15 cellular contexts compared by ENCODE assay signal in genomic region chr9:6198251-6198650, GRCh38. TPM values are rescaled to one million over a fixed set of nuclear protein-coding genes. Genes with fewer than 3 reads are reported as not detected.
DNase-seq lines count a peak whose midpoint lies in the region; ATAC-seq and TF ChIP-seq lines count a peak whose summit lies in the region.
"Had no signal": no experiment of that assay in that cellular context is flagged by ENCODE, and none has a peak within 500 bp of the region (broad histone marks: within the 10 kb centered on the region; RNA-seq: fewer than 3 reads in every experiment).

No MANE protein-coding gene starts in this region.

- no peak for TF ChIP-seq EP300 in gastroesophageal sphincter (IDR thresholded peaks at IDR 0.05)

- DNase-seq in M059J (ENCODE audit: low read depth) (peak; percentile 75), fibroblast of villous mesenchyme (ENCODE audit: low read depth) (peak; percentile 24), sciatic nerve (ENCODE audit: low spot score) (no peak)
- no peak for DNase-seq in activated CD4-positive, alpha-beta T cell treated with anti-CD3 and anti-CD28 coated beads for 4 hours
- DNase-seq: CD8-positive, alpha-beta memory T cell; DMS79; Kasumi-1; NCI-H1105 treated with DMSO at 0.1 percent for 48 hours; NCI-H187; NCI-H526 had no signal

- H3K27ac ChIP-seq in C4-2B (peak overlapping the region; percentile 47; the same call in 1 of the 2 replicates), gastroesophageal sphincter (no peak overlapping the region)
- H3K27ac ChIP-seq: BLaER1 treated with 17β-estradiol and CSF1 and Interleukin-3, amounts not matched to agents 10 nM and 100 nM had no signal

- peak; percentile 20 for ATAC-seq in sciatic nerve
- no peak for ATAC-seq in GM21360 (IDR thresholded peaks at IDR 0.05; ENCODE audit: unreplicated experiment)
- ATAC-seq in gastroesophageal sphincter: no peak

- H3K4me1 ChIP-seq in gastroesophageal sphincter: peaks cover 0 to 9% (median 0%) of the 10 kb centered on the region in 3 donors
- H3K4me1 ChIP-seq: BLaER1 treated with 17β-estradiol and CSF1 and Interleukin-3, amounts not matched to agents 10 nM and 100 nM had no signal

- TF ChIP-seq POLR2A in gastroesophageal sphincter (IDR thresholded peaks at IDR 0.05): no peak

- 62 to 80% methylated on average over 4 of the region's 4 CpGs for WGBS in gastroesophageal sphincter (ENCODE audit: low coverage in 1 of 2), 2 donors

- H3K4me3 ChIP-seq in fibroblast of villous mesenchyme (ENCODE audit: low read depth, low read length) (no peak overlapping the region), gastroesophageal sphincter (no peak overlapping the region)
- H3K4me3 ChIP-seq: BLaER1 treated with 17β-estradiol and CSF1 and Interleukin-3, amounts not matched to agents 10 nM and 100 nM had no signal

- H3K9me3 ChIP-seq in gastroesophageal sphincter: no peaks in the 10 kb centered on the region
- H3K9me3 ChIP-seq: BLaER1 treated with 17β-estradiol and CSF1 and Interleukin-3, amounts not matched to agents 10 nM and 100 nM had no signal

- TF ChIP-seq CTCF in C4-2B (conservative IDR thresholded peaks at IDR 0.05) (no peak), fibroblast of villous mesenchyme (IDR thresholded peaks at IDR 0.05; ENCODE audit: insufficient read depth, low read depth, low read length) (no peak), gastroesophageal sphincter (IDR thresholded peaks at IDR 0.05) (no peak)

- intact Hi-C loops in sciatic nerve (cut with DNase I): no loop called here

- no peaks in the 10 kb centered on the region for H3K27me3 ChIP-seq in gastroesophageal sphincter
- H3K27me3 ChIP-seq: BLaER1 treated with 17β-estradiol and CSF1 and Interleukin-3, amounts not matched to agents 10 nM and 100 nM had no signal

- H3K36me3 ChIP-seq in gastroesophageal sphincter: no peaks in the 10 kb centered on the region
- H3K36me3 ChIP-seq: BLaER1 treated with 17β-estradiol and CSF1 and Interleukin-3, amounts not matched to agents 10 nM and 100 nM had no signal

RNA-seq across cellular contexts. Expression of gene IL33, which starts 17.4 kb away (rescaled TPM):
- 3.7 and 3.9 TPM in 2 replicates for total RNA-seq in M059J (2014; rRNA removed; shearing (Covaris generic))
- total RNA-seq in fibroblast of villous mesenchyme (1.3 and 7.3 TPM in 2 replicates), sciatic nerve (61.1 TPM), gastroesophageal sphincter (100 to 1,000 TPM in 1 of 4 donors, 10 to 100 TPM in 3; 43.6 to 145 (median 77.8) TPM)
- total RNA-seq: CD8-positive, alpha-beta memory T cell; H1 had no signal

Comparison
In these comparisons a context has a peak if more than half of its experiments do, and no peak if none do; other contexts are left out.
1. DNase-seq: peak in M059J (single experiment) and fibroblast of villous mesenchyme (single experiment); none in sciatic nerve (single experiment) and activated CD4-positive, alpha-beta T cell treated with anti-CD3 and anti-CD28 coated beads for 4 hours (0 of 2).